In genomic region chr9:5868235-5868634, GRCh38 we compare ENCODE assay signal across 2 cellular contexts.
TF ChIP-seq lines count a peak whose summit lies in the region.

No MANE protein-coding gene starts in this region.

TF ChIP-seq in HepG2, 621 proteins besides CTCF, POLR2A, EP300 and RAD21:
- TF ChIP-seq ZBTB46 (CRISPR knock-in tag; IDR thresholded peaks at IDR 0.05; ENCODE audit: borderline replicate concordance) (no peak), TRIM24 (CRISPR knock-in tag; IDR thresholded peaks at IDR 0.05) (no peak), ZNF317 (CRISPR knock-in tag; IDR thresholded peaks at IDR 0.05) (no peak), NFKBIZ (CRISPR knock-in tag; IDR thresholded peaks at IDR 0.05) (no peak), SAFB2 (CRISPR knock-in tag; IDR thresholded peaks at IDR 0.05; ENCODE audit: borderline replicate concordance, low read depth) (no peak), ZBTB2 (CRISPR knock-in tag; IDR thresholded peaks at IDR 0.05; ENCODE audit: low read depth) (no peak)
TF ChIP-seq in HepG2: peak in this region for 0.

TF ChIP-seq in K562, 482 proteins besides CTCF, POLR2A, EP300 and RAD21:
- TF ChIP-seq DNMT1 (IDR thresholded peaks at IDR 0.05) (no peak), HMGXB4 (CRISPR knock-in tag; IDR thresholded peaks at IDR 0.05) (no peak), ZNF184 (CRISPR knock-in tag; IDR thresholded peaks at IDR 0.05) (no peak), USF2 (CRISPR knock-in tag; IDR thresholded peaks at IDR 0.05) (peak; percentile 27; the same call in 1 of the 2 replicates), SMAD3 (CRISPR knock-in tag; conservative IDR thresholded peaks at IDR 0.05) (no peak), TFE3 (CRISPR knock-in tag; IDR thresholded peaks at IDR 0.05) (peak; percentile 54)
